13 cellular contexts compared by ENCODE assay signal in genomic region chr10:111551001-111551400, GRCh38.
"Had no signal": no experiment of that assay in that cellular context is flagged by ENCODE, and none has a peak within 500 bp of the region (broad histone marks: within the 10 kb centered on the region; RNA-seq: fewer than 3 reads in every experiment).

No MANE protein-coding gene starts in this region.

- H3K27me3 ChIP-seq: dorsolateral prefrontal cortex, tibial artery had no signal

- H3K9me3 ChIP-seq: tibial artery had no signal

- H3K36me3 ChIP-seq: tibial artery had no signal

- H3K27ac ChIP-seq: dorsolateral prefrontal cortex, tibial artery had no signal

- H3K4me3 ChIP-seq: dorsolateral prefrontal cortex, tibial artery had no signal

- DNase-seq: activated CD4-positive, alpha-beta memory T cell treated with anti-CD3 and anti-CD28 coated beads, Interleukin-2, amount 10 ng/mL, durations not matched to agents 7 days and 5 days; activated CD4-positive, alpha-beta T cell treated with anti-CD3 and anti-CD28 coated beads for 48 hours; activated CD4-positive, CD25-positive, alpha-beta regulatory T cell; activated naive CD4-positive, alpha-beta T cell treated with Interleukin-2 at 50 U/mL for 16 hours; activated T-cell treated with anti-CD3 and anti-CD28 coated beads, Interleukin-2, amount 50 U/mL, for 24 hours; caudate nucleus; dorsolateral prefrontal cortex; kidney; occipital lobe; stimulated activated CD4-positive, alpha-beta T cell treated with anti-CD3 and anti-CD28 coated beads, Interleukin-2, amount 100 ng/mL, for 24 hours; stimulated activated naive CD4-positive, alpha-beta T cell treated with Interleukin-2 at 50 U/mL for 16 hours; substantia nigra; tibial artery had no signal

- H3K4me1 ChIP-seq: tibial artery had no signal
